ENCODE assay signal across 8 cellular contexts in genomic region chr7:2862831-2863361, GRCh38. TPM values are rescaled to one million over a fixed set of nuclear protein-coding genes. Genes with fewer than 3 reads are reported as not detected.
DNase-seq lines count a peak whose midpoint lies in the region; TF ChIP-seq lines count a peak whose summit lies in the region.

No MANE protein-coding gene starts in this region.

- H4K5ac ChIP-seq in H9 (ENCODE audit: insufficient read length, low read depth, low read length) = no peak overlapping the region

- no peaks in the 10 kb centered on the region for H3K9me3 Mint-ChIP-seq in H9

- no peak overlapping the region for H4K8ac ChIP-seq in H9 (replicated peaks; ENCODE audit: insufficient read length, low read depth, low read length)

- no peak overlapping the region for H3K56ac ChIP-seq in H9 (ENCODE audit: insufficient read length, low read depth, low read length)

- no peak overlapping the region for H3K4me2 ChIP-seq in H9 (ENCODE audit: insufficient read depth, insufficient read length, low read length)

- no peak overlapping the region for H2BK5ac ChIP-seq in H9 (ENCODE audit: insufficient read length, low read length)

- H3K36me3 ChIP-seq in GM06990 (ENCODE audit: control insufficient read depth, insufficient read depth, low read length) (no peaks in the 10 kb centered on the region), Peyer's patch (no peaks in the 10 kb centered on the region), duodenal mucosa (ENCODE audit: control insufficient read depth in 1 of 2, insufficient read depth in 2 of 2, low read length in 2 of 2) (no peaks in the 10 kb centered on the region), sigmoid colon (no peaks in the 10 kb centered on the region)

- H2BK12ac ChIP-seq in H9 (ENCODE audit: insufficient read length, low read depth, low read length) = no peak overlapping the region

- H2BK20ac ChIP-seq in H9 (ENCODE audit: low read depth, low read length, poor library complexity, severe bottlenecking) = no peak overlapping the region

- no peak for TF ChIP-seq CTCF in GM06990 (IDR thresholded peaks at IDR 0.05; ENCODE audit: insufficient read depth, low read length, poor library complexity, severe bottlenecking)
- no peak for TF ChIP-seq CTCF in Peyer's patch (IDR thresholded peaks at IDR 0.05)
- TF ChIP-seq CTCF in sigmoid colon (IDR thresholded peaks at IDR 0.05) = no peak
- TF ChIP-seq CTCF in H9 (conservative IDR thresholded peaks at IDR 0.05) = no peak

- no peak overlapping the region; a peak in 1 of 5 replicates for H3K4me3 Mint-ChIP-seq in H9

- H3K4me3 ChIP-seq in GM06990 (replicated peaks; ENCODE audit: low read depth, low read length) = peak overlapping the region; percentile 28; the same call in 1 of the 2 replicates
- peak overlapping the region in 2 of 4 donors; percentile 12 to 18 for H3K4me3 ChIP-seq in Peyer's patch
- no peak overlapping the region for H3K4me3 ChIP-seq in duodenal mucosa (ENCODE audit: low read depth in 1 of 2, low read length in 2 of 2)
- no peak overlapping the region for H3K4me3 ChIP-seq in sigmoid colon

- H4K91ac ChIP-seq in H9 (ENCODE audit: insufficient read length, low read depth, low read length) = no peak overlapping the region

- H3K14ac ChIP-seq in H9 (ENCODE audit: insufficient read depth, low read length) = no peak overlapping the region; the same call in 1 of the 2 replicates

- no peak overlapping the region for H3K18ac ChIP-seq in H9 (ENCODE audit: insufficient read length, low read depth, low read length)

- H2AK5ac ChIP-seq in H9 (ENCODE audit: insufficient read length, low read length) = no peak overlapping the region

- no peak overlapping the region for H3K9ac ChIP-seq in duodenal mucosa (ENCODE audit: low read depth in 1 of 2, low read length in 2 of 2)
- no peak overlapping the region for H3K9ac ChIP-seq in H9 (ENCODE audit: extremely low read depth, insufficient read length, low read length)

- TF ChIP-seq POLR2A in Peyer's patch (IDR thresholded peaks at IDR 0.05) (no peak), sigmoid colon (IDR thresholded peaks at IDR 0.05) (no peak)

- no peak overlapping the region for H3K4ac ChIP-seq in H9 (ENCODE audit: low read depth, low read length)

- H2AFZ ChIP-seq in H9 (ENCODE audit: low read length) = no peak overlapping the region

- intact Hi-C loops in sigmoid colon (cut with DNase I) = no loop called here

- H3K36me3 Mint-ChIP-seq in H9 (ENCODE audit: insufficient read depth in 1 of 3, low read depth in 3 of 3) = no peaks in the 10 kb centered on the region; a peak in 1 of 7 replicates

- H3K27me3 ChIP-seq in GM06990 (replicated peaks; ENCODE audit: control insufficient read depth, insufficient read depth, low read length) (no peaks in the 10 kb centered on the region), Peyer's patch (no peaks in the 10 kb centered on the region), duodenal mucosa (ENCODE audit: control insufficient read depth in 1 of 2, insufficient read depth in 2 of 2, low read length in 2 of 2) (no peaks in the 10 kb centered on the region), sigmoid colon (no peaks in the 10 kb centered on the region), H9 (ENCODE audit: insufficient read depth, low read length) (no peaks in the 10 kb centered on the region)

- H3K23me2 ChIP-seq in H9 (ENCODE audit: insufficient read length, low read depth, low read length, poor library complexity, severe bottlenecking) = no peaks in the 10 kb centered on the region

- peaks cover 13 to 15% of the 10 kb centered on the region in 2 experiments for H3K4me1 Mint-ChIP-seq in H9

- H3K79me1 ChIP-seq in H9 (ENCODE audit: insufficient read depth, low read depth, low read length, poor library complexity, severe bottlenecking) = no peaks in the 10 kb centered on the region

- 81 to 91% methylated on average over 22 of the region's 22 CpGs for WGBS in sigmoid colon, 2 donors
- WGBS in H9 (ENCODE audit: extremely low coverage, insufficient read length, low lambda C conversion rate) = no CpG with 5 or more reads among the region's 22 CpGs

- no peaks in the 10 kb centered on the region for H3K79me2 ChIP-seq in H9 (ENCODE audit: insufficient read depth, low read length)

- H2BK15ac ChIP-seq in H9 (ENCODE audit: low read depth, low read length) = no peak overlapping the region

- H3K9me3 ChIP-seq in Peyer's patch (no peaks in the 10 kb centered on the region), duodenal mucosa (ENCODE audit: control insufficient read depth in 1 of 2, low read length in 2 of 2) (no peaks in the 10 kb centered on the region), sigmoid colon (no peaks in the 10 kb centered on the region), H9 (ENCODE audit: control insufficient read depth, low read depth, low read length) (no peaks in the 10 kb centered on the region)

- TF ChIP-seq EP300 in sigmoid colon (IDR thresholded peaks at IDR 0.05) = no peak

- H3K4me1 ChIP-seq in Peyer's patch (peaks cover 0 to 29% (median 16%) of the 10 kb centered on the region in 4 donors), duodenal mucosa (ENCODE audit: control insufficient read depth in 1 of 2, insufficient read depth in 2 of 2, low read length in 2 of 2) (peaks cover 15 to 17% of the 10 kb centered on the region in 2 donors), sigmoid colon (peaks cover 0 to 20% (median 17%) of the 10 kb centered on the region in 4 donors), H9 (ENCODE audit: insufficient read depth, low read length) (no peaks in the 10 kb centered on the region; the same call in 1 of the 2 replicates)

- no peak overlapping the region for H2BK120ac ChIP-seq in H9 (ENCODE audit: low read depth, low read length, poor library complexity, severe bottlenecking)

- H3K23ac ChIP-seq in H9 (ENCODE audit: insufficient read length, low read depth, low read length) = no peak overlapping the region

- H4K20me1 ChIP-seq in H9 (ENCODE audit: control insufficient read depth, insufficient read depth, insufficient read length) = no peaks in the 10 kb centered on the region

- peak overlapping the region in 1 of 3 experiments; percentile 35; a peak in 1 of 7 replicates for H3K27ac Mint-ChIP-seq in H9

- no peaks in the 10 kb centered on the region; the same call in 1 of the 2 replicates for H3K27me3 Mint-ChIP-seq in H9 (ENCODE audit: low read depth)

- H3K27ac ChIP-seq in Peyer's patch (peak overlapping the region; percentile 76 to 87 (median 80)), duodenal mucosa (ENCODE audit: low read depth, low read length) (peak overlapping the region; percentile 13), sigmoid colon (peak overlapping the region; percentile 74 to 80 (median 78)), H9 (ENCODE audit: insufficient read length, low read depth, low read length) (no peak overlapping the region)

- DNase-seq in GM06990 (ENCODE audit: extremely low read depth, insufficient read length) = peak; percentile 40
- no peak for DNase-seq in Peyer's patch
- no peak for DNase-seq in sigmoid colon
- no peak for DNase-seq in NCI-H82 treated with DMSO at 0.1 percent for 48 hours (lab: John Stamatoyannopoulos, UW; ENCODE audit: unreplicated experiment)
- DNase-seq in H9 = no peak
- no peak for DNase-seq in NCI-H2029 treated with DMSO at 0.1 percent for 48 hours (lab: John Stamatoyannopoulos, UW)
- DNase-seq in NCI-H1417 treated with DMSO at 0.1 percent for 48 hours (lab: John Stamatoyannopoulos, UW) = no peak

- no peak overlapping the region for H3T11ph ChIP-seq in H9 (ENCODE audit: low read length)

RNA-seq across cellular contexts. Expression of gene GNA12, which starts 18.8 kb away (rescaled TPM):
- total RNA-seq in Peyer's patch (10 to 100 TPM; 11.0 to 68.5 (median 20.4) TPM), sigmoid colon (10 to 100 TPM; 21.4 to 46.5 (median 24.6) TPM), H9 (2021) (60.2 and 63.1 TPM in 2 replicates)
- polyA plus RNA-seq in sigmoid colon = 10 to 100 TPM; 13.2 to 22.7 (median 18.6) TPM
